ENCODE assay signal across 13 cellular contexts in the genomic region with DNA sequence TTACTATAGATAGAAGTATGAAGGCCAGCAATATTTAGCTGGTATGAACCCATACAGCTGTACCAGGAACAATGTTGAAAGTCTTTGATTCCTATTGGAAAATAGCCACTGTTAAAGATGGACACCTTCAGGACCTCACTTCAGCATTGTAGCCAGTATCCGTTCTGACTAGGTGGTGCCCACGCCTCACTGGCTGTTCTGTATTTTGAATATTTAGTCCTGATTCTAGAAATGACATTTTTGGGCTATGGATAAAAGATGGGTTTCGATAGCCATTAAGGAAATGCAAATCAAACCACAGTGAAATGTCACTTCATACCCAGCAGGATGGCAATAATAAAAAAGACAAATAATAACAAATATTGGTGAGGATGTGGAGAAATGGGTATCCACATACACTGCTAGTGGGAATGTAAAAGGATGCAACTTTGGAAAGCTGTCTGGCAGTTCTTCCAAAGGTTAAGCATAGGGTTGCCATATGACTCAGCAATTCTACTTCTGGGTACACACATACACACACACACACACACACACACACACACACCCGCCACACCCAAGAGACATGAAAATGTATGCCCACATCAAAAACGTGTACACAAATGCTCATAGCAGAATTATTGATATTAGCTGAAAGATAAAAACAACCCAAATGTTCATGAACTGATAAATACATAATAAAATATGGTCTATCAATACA. TPM values are rescaled to one million over a fixed set of nuclear protein-coding genes. Genes with fewer than 3 reads are reported as not detected.
DNase-seq lines count a peak whose midpoint lies in the region; ATAC-seq and TF ChIP-seq lines count a peak whose summit lies in the region.
"Had no signal": no experiment of that assay in that cellular context is flagged by ENCODE, and none has a peak within 500 bp of the region (broad histone marks: within the 10 kb centered on the region; RNA-seq: fewer than 3 reads in every experiment).

No MANE protein-coding gene starts in this region.

- 72 to 77% methylated on average over 5 of the region's 5 CpGs for WGBS in body of pancreas, 2 donors

- H3K27me3 Mint-ChIP-seq in nephron (ENCODE audit: low read depth): no peaks in the 10 kb centered on the region

- H3K27ac ChIP-seq in VCaP (peak overlapping the region; percentile 89), left lung (peak overlapping the region in 1 of 2 donors; percentile 80), body of pancreas (peak overlapping the region in 1 of 4 donors; percentile 79)
- H3K27ac ChIP-seq: cardiac muscle cell, hepatocyte had no signal

- DNase-seq in left lung (no peak), body of pancreas (no peak), HT-29 (ENCODE audit: low spot score) (no peak), NCI-H2081 (lab: John Stamatoyannopoulos, UW) (no peak)
- DNase-seq: H7 had no signal

- H3K9me3 ChIP-seq in left lung (no peaks in the 10 kb centered on the region), body of pancreas (no peaks in the 10 kb centered on the region)
- H3K9me3 ChIP-seq: neutrophil had no signal

- H3K4me1 Mint-ChIP-seq in nephron: peaks cover 35% of the 10 kb centered on the region

- ATAC-seq in GM18519 (IDR thresholded peaks at IDR 0.05; ENCODE audit: low FRiP score, unreplicated experiment) (peak; percentile 44), HG02852 (IDR thresholded peaks at IDR 0.05; ENCODE audit: unreplicated experiment) (peak; percentile 44), left lung (no peak), body of pancreas (no peak)

- intact Hi-C loops in left lung (cut with DNase I) (no loop called here), body of pancreas (cut with DNase I) (no loop called here)

- H3K27ac Mint-ChIP-seq in nephron: peak overlapping the region in 2 of 3 experiments; percentile 22 to 41

- TF ChIP-seq CTCF in VCaP (conservative IDR thresholded peaks at IDR 0.05) (no peak), nephron (IDR thresholded peaks at IDR 0.05; ENCODE audit: unreplicated experiment in 3 of 3) (no peak), left lung (IDR thresholded peaks at IDR 0.05) (no peak), body of pancreas (IDR thresholded peaks at IDR 0.05) (no peak)

- no peak for TF ChIP-seq POLR2A in body of pancreas (IDR thresholded peaks at IDR 0.05)

- no peaks in the 10 kb centered on the region for H3K36me3 Mint-ChIP-seq in nephron (ENCODE audit: low read depth)

- H3K36me3 ChIP-seq in left lung (no peaks in the 10 kb centered on the region), body of pancreas (replicated peaks in 1 of 2; ENCODE audit: insufficient read depth in 1 of 2, low read depth in 2 of 2) (no peaks in the 10 kb centered on the region)
- H3K36me3 ChIP-seq: cardiac muscle cell, neutrophil had no signal

- peaks cover 43 to 98% of the 10 kb centered on the region in 2 donors for H3K4me1 ChIP-seq in left lung
- peaks cover 71% of the 10 kb centered on the region for H3K4me1 ChIP-seq in body of pancreas

- no peak overlapping the region for H3K4me3 Mint-ChIP-seq in nephron

- H3K4me3 ChIP-seq in left lung (no peak overlapping the region), body of pancreas (no peak overlapping the region)
- H3K4me3 ChIP-seq: cardiac muscle cell, hepatocyte had no signal

- H3K9me3 Mint-ChIP-seq in nephron: no peaks in the 10 kb centered on the region

- H3K27me3 ChIP-seq in left lung: no peaks in the 10 kb centered on the region
- no peaks in the 10 kb centered on the region for H3K27me3 ChIP-seq in body of pancreas
- H3K27me3 ChIP-seq: cardiac muscle cell, hepatocyte, neutrophil had no signal

RNA-seq across cellular contexts. Expression of a gene that starts 56.8 kb away (rescaled TPM):
- total RNA-seq in left lung (100 to 1,000 TPM; 238 to 253 TPM), body of pancreas (100 to 1,000 TPM; 112 to 133 TPM)
- 23.6 and 25.7 TPM in 2 replicates for total RNA-seq in HT-29 (2014; rRNA removed; shearing (Covaris generic))
- total RNA-seq: G401 had no signal

Comparison
In these comparisons a context has a peak if more than half of its experiments do, and no peak if none do; other contexts are left out.
1. ATAC-seq: peak in GM18519 (single experiment) and HG02852 (single experiment); none in left lung (single experiment) and body of pancreas (single experiment).